In the genomic region with DNA sequence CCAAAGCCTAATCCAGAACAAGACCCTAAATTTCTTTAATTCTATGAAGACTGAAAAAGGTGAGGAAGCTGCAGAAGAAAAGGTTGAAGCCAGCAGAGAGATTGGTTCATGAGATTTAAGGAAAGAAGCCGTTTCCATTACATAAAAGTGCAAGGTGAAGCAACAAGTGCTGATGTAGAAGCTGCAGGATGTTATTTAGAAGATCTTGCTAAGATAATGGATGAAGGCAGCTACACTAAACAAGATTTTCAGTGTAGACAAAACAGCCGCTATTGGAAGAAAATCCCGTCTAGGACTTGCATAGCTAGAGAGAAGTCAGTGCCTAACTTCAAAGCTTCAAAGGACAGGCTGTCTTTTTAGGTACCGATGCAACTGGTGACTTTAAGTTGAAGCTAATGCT, we compare ENCODE assay signal across 15 cellular contexts.
"Had no signal": no experiment of that assay in that cellular context is flagged by ENCODE, and none has a peak within 500 bp of the region (broad histone marks: within the 10 kb centered on the region; RNA-seq: fewer than 3 reads in every experiment).

No MANE protein-coding gene starts in this region.

- DNase-seq: activated naive CD4-positive, alpha-beta T cell treated with anti-CD3 and anti-CD28 coated beads, Interleukin-2, amount 10 ng/mL, durations not matched to agents 7 days and 5 days; adrenal gland; effector CD8-positive, alpha-beta T cell; left ventricle myocardium superior; mucosa of descending colon; naive B cell; stimulated activated CD4-positive, alpha-beta T cell treated with anti-CD3 and anti-CD28 coated beads, Interleukin-4, amount 100 ng/mL, for 1 hour had no signal

- H3K9ac ChIP-seq: parathyroid adenoma had no signal

- H3K4me2 ChIP-seq: smooth muscle cell had no signal

- H3K27me3 Mint-ChIP-seq: activated naive CD4-positive, alpha-beta T cell treated with anti-CD3 and anti-CD28 coated beads, Interleukin-2, amount 10 ng/mL, durations not matched to agents 7 days and 5 days; dendritic cell treated with granulocyte-macrophage colony-stimulating factor and Interleukin-4, amounts not matched to agents 40 ng/mL and 50 ng/mL, for 4 days; naive B cell; stimulated activated memory B cell treated with anti-CD40 and anti-IgM and Interleukin-4, amounts not matched to agents 10 μg/mL and 1 μg/mL and 100 μg/mL, for 72 hours had no signal

- H3K4me1 ChIP-seq: adrenal gland, esophagus muscularis mucosa, parathyroid adenoma had no signal

- H3K79me2 ChIP-seq: parathyroid adenoma had no signal

- H3K9me3 ChIP-seq: adrenal gland, mucosa of descending colon, neutrophil had no signal

- H3K36me3 ChIP-seq: adrenal gland, esophagus muscularis mucosa, neutrophil had no signal

- ATAC-seq: left ventricle myocardium superior; mucosa of descending colon; sciatic nerve; SK-N-SH treated with all-trans-retinoic acid at 6 μM for 48 hours; stimulated activated memory B cell treated with anti-CD40 and anti-IgM and Interleukin-4, amounts not matched to agents 10 μg/mL and 1 μg/mL and 100 μg/mL, for 72 hours had no signal

- H3K27ac Mint-ChIP-seq: activated naive CD4-positive, alpha-beta T cell treated with anti-CD3 and anti-CD28 coated beads, Interleukin-2, amount 10 ng/mL, durations not matched to agents 7 days and 5 days; dendritic cell treated with granulocyte-macrophage colony-stimulating factor and Interleukin-4, amounts not matched to agents 40 ng/mL and 50 ng/mL, for 4 days; stimulated activated memory B cell treated with anti-CD40 and anti-IgM and Interleukin-4, amounts not matched to agents 10 μg/mL and 1 μg/mL and 100 μg/mL, for 72 hours had no signal

- H3K9me3 Mint-ChIP-seq: dendritic cell treated with granulocyte-macrophage colony-stimulating factor and Interleukin-4, amounts not matched to agents 40 ng/mL and 50 ng/mL, for 4 days; stimulated activated memory B cell treated with anti-CD40 and anti-IgM and Interleukin-4, amounts not matched to agents 10 μg/mL and 1 μg/mL and 100 μg/mL, for 72 hours had no signal

- H3K4me1 Mint-ChIP-seq: naive B cell; stimulated activated memory B cell treated with anti-CD40 and anti-IgM and Interleukin-4, amounts not matched to agents 10 μg/mL and 1 μg/mL and 100 μg/mL, for 72 hours had no signal

- H3K4me3 ChIP-seq: adrenal gland, esophagus muscularis mucosa, mucosa of descending colon, smooth muscle cell had no signal

- H3K27me3 ChIP-seq: adrenal gland, esophagus muscularis mucosa, neutrophil had no signal

- H3K4me3 Mint-ChIP-seq: activated naive CD4-positive, alpha-beta T cell treated with anti-CD3 and anti-CD28 coated beads, Interleukin-2, amount 10 ng/mL, durations not matched to agents 7 days and 5 days; dendritic cell treated with granulocyte-macrophage colony-stimulating factor and Interleukin-4, amounts not matched to agents 40 ng/mL and 50 ng/mL, for 4 days; naive B cell; stimulated activated memory B cell treated with anti-CD40 and anti-IgM and Interleukin-4, amounts not matched to agents 10 μg/mL and 1 μg/mL and 100 μg/mL, for 72 hours had no signal

- H3K27ac ChIP-seq: adrenal gland, esophagus muscularis mucosa, neutrophil, parathyroid adenoma had no signal
